ENCODE assay signal across 3 cellular contexts in the genomic region with DNA sequence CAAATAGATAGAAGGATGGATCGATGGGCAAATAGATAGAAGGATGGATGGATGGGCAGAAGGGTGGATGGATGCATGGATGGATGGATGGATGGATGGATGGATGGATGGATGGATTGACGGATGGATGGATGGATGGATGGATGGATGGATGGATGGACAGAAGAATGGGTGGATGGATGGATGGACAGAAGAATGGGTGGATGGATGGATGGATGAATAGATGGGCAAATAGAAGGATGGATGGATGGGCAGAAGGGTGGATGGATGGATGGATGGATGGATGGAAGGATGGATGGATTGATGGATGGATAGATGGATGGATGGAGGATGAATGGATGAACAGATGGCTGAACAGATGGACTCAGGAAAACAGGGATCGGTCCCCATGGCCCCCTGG. TPM values are rescaled to one million over a fixed set of nuclear protein-coding genes. Genes with fewer than 3 reads are reported as not detected.
"Had no signal": no experiment of that assay in that cellular context is flagged by ENCODE, and none has a peak within 500 bp of the region (broad histone marks: within the 10 kb centered on the region; RNA-seq: fewer than 3 reads in every experiment).

No MANE protein-coding gene starts in this region.

RNA-seq across cellular contexts. Expression of a gene that starts 5.8 kb away (rescaled TPM):
- total RNA-seq: naive thymus-derived CD4-positive, alpha-beta T cell; naive thymus-derived CD8-positive, alpha-beta T cell; natural killer cell treated with Interleukin-12 subunit alpha and Interleukin-12 subunit beta and Interleukin-15 and Interleukin-18, amount 100 ng/mL, for 72 hours had no signal
- polyA plus RNA-seq: naive thymus-derived CD8-positive, alpha-beta T cell had no signal
